Comparison of ENCODE assay signal across 9 cellular contexts in genomic region chr6:117547688-117548621, GRCh38. TPM values are rescaled to one million over a fixed set of nuclear protein-coding genes. Genes with fewer than 3 reads are reported as not detected.
A peak's percentile ranks its signal among the peaks of the same experiment; 100 is the strongest.
DNase-seq lines count a peak whose midpoint lies in the region; ATAC-seq and TF ChIP-seq lines count a peak whose summit lies in the region.
"Had no signal": no experiment of that assay in that cellular context is flagged by ENCODE, and none has a peak within 500 bp of the region (broad histone marks: within the 10 kb centered on the region; RNA-seq: fewer than 3 reads in every experiment).

No MANE protein-coding gene starts in this region.

- H3K9me3 ChIP-seq in SJCRH30 (replicated peaks) (no peaks in the 10 kb centered on the region), hepatocyte (ENCODE audit: low read depth) (no peaks in the 10 kb centered on the region)

- H3K27ac ChIP-seq in SJCRH30 (peak overlapping the region; percentile 49), angular gyrus (ENCODE audit: low read depth, low read length) (peak overlapping the region; percentile 58), hepatocyte (peak overlapping the region; percentile 13), skin epidermis (peak overlapping the region in 12 of 21 experiments; percentile 4 to 54 (median 39))
- H3K27ac ChIP-seq: HL-60 had no signal

- DNase-seq in DMS153 treated with DMSO at 0.1 percent for 48 hours (lab: John Stamatoyannopoulos, UW; ENCODE audit: unreplicated experiment) (peak; percentile 32), SJCRH30 (no peak), hepatocyte (ENCODE audit: low spot score) (no peak), Kasumi-1 (lab: John Stamatoyannopoulos, UW) (no peak)

- H3K27me3 ChIP-seq in SJCRH30, result no peaks in the 10 kb centered on the region
- no peaks in the 10 kb centered on the region for H3K27me3 ChIP-seq in hepatocyte

- no peaks in the 10 kb centered on the region for H3K36me3 ChIP-seq in SJCRH30
- H3K36me3 ChIP-seq in hepatocyte (replicated peaks; ENCODE audit: insufficient read depth, low read depth), result no peaks in the 10 kb centered on the region

- H3K4me1 ChIP-seq in SJCRH30 (peaks cover 18% of the 10 kb centered on the region), hepatocyte (ENCODE audit: insufficient read depth) (peaks cover 25% of the 10 kb centered on the region)

- H4K20me1 ChIP-seq in hepatocyte (ENCODE audit: insufficient read depth, poor library complexity, severe bottlenecking), result no peaks in the 10 kb centered on the region

- no peaks in the 10 kb centered on the region for H3K79me2 ChIP-seq in hepatocyte

- ATAC-seq in HG02610 (IDR thresholded peaks at IDR 0.05; ENCODE audit: unreplicated experiment), result peak; percentile 55
- no peak for ATAC-seq in HG03135 (IDR thresholded peaks at IDR 0.05; ENCODE audit: unreplicated experiment)

- no peak for TF ChIP-seq CTCF in hepatocyte (IDR thresholded peaks at IDR 0.05; ENCODE audit: poor library complexity)

- no peak overlapping the region for H3K4me2 ChIP-seq in hepatocyte

- H3K4me3 ChIP-seq in SJCRH30, result no peak overlapping the region
- H3K4me3 ChIP-seq in hepatocyte, result no peak overlapping the region
- H3K4me3 ChIP-seq in skin epidermis, result peak overlapping the region; percentile 20 to 37 (median 31)

- H2AFZ ChIP-seq in hepatocyte, result no peak overlapping the region

- WGBS in hepatocyte (ENCODE audit: low lambda C conversion rate, missing lambda C conversion rate), result 96% methylated on average over 61 of the region's 64 CpGs

- no peaks in the 10 kb centered on the region for H3K9me2 ChIP-seq in hepatocyte (replicated peaks; ENCODE audit: insufficient read depth)

RNA-seq across cellular contexts. Expression of gene GOPC, which starts 54.4 kb away (rescaled TPM):
- 45.8 and 49.5 TPM in 2 replicates for total RNA-seq in SJCRH30 (2014; rRNA removed; shearing (Covaris generic))
- total RNA-seq in hepatocyte, result 39.5 and 40.8 TPM in 2 replicates
- 18.2 and 19.7 TPM in 2 replicates for polyA plus RNA-seq in hepatocyte

Comparison
In these comparisons a context has a peak if more than half of its experiments do, and no peak if none do; other contexts are left out.
1. H3K4me3 ChIP-seq: peak in skin epidermis (7 of 7); none in SJCRH30 (single experiment) and hepatocyte (single experiment).
2. Peak in every context shown above with its lines, with median percentiles within 50 percentile points of each other: H3K27ac ChIP-seq.